In the genomic region with DNA sequence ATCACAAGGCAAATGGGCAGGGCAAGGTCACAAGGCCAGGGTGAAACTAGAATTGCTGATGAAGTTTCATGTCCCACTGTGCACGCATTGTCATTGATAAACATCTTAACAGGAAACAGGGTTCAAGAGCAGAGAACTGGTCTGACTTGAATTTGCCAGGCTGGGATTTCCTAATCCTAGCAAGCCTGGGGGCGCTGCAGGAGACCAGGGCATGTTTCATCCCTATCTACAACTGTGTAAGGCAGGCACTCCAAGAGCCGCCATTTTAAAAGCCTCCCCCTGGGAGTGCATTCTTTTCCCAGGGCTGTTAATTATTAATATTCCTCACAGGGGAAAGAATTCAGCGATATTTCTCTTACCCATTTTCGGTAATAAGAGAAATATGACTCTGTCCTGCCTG, we compare ENCODE assay signal across 6 cellular contexts. TPM values are rescaled to one million over a fixed set of nuclear protein-coding genes. Genes with fewer than 3 reads are reported as not detected.
"Had no signal": no experiment of that assay in that cellular context is flagged by ENCODE, and none has a peak within 500 bp of the region (broad histone marks: within the 10 kb centered on the region; RNA-seq: fewer than 3 reads in every experiment).

No MANE protein-coding gene starts in this region.

RNA-seq across cellular contexts. Expression of a gene that starts 15.9 kb away (rescaled TPM):
- total RNA-seq: M059J, NCI-H460, OCI-LY7, Right ventricle myocardium inferior, RPMI7951, SJCRH30 had no signal
